Comparison of ENCODE assay signal across 20 cellular contexts in the genomic region with DNA sequence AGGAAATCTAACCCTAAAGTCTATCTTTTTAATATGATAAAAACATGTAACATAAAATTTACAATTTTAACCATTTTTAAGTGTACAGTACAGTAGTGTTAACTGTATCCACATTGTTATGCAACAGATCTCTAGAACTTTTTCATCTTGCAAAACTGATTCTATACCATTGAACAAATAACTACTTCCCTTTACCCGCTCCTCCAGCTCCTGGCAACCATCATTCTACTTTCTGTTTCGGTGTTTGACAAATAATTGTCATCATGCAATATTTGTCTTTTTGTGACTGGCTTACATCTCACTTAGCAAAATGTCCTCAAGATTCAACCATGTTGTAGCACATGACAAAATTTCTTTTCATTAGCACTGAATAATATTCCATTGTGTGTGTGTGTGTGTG.
"Had no signal": no experiment of that assay in that cellular context is flagged by ENCODE, and none has a peak within 500 bp of the region (broad histone marks: within the 10 kb centered on the region; RNA-seq: fewer than 3 reads in every experiment).

No MANE protein-coding gene starts in this region.

- H3K4me2 ChIP-seq: neural progenitor cell had no signal

- H3K27ac ChIP-seq: breast epithelium, lower lobe of right lung, neural progenitor cell, pancreas, testis, upper lobe of right lung had no signal

- H3K36me3 Mint-ChIP-seq: activated naive CD8-positive, alpha-beta T cell treated with anti-CD3 and anti-CD28 coated beads, Interleukin-2, amount 10 ng/mL, durations not matched to agents 7 days and 5 days; immature natural killer cell; neural progenitor cell had no signal

- H3K9me3 Mint-ChIP-seq: activated naive CD8-positive, alpha-beta T cell treated with anti-CD3 and anti-CD28 coated beads, Interleukin-2, amount 10 ng/mL, durations not matched to agents 7 days and 5 days; activated T-cell treated with anti-CD3 and anti-CD28 coated beads, Interleukin-2, amount 50 U/mL, for 4 hours; neural progenitor cell; stimulated activated naive CD8-positive, alpha-beta T cell treated with anti-CD3 and anti-CD28 coated beads, Interleukin-15, amount 100 ng/mL, for 72 hours had no signal

- H3K4me3 Mint-ChIP-seq: activated CD8-positive, alpha-beta memory T cell treated with anti-CD3 and anti-CD28 coated beads, Interleukin-2, amount 10 ng/mL, durations not matched to agents 7 days and 5 days; activated naive CD8-positive, alpha-beta T cell treated with anti-CD3 and anti-CD28 coated beads, Interleukin-2, amount 10 ng/mL, durations not matched to agents 7 days and 5 days; activated T-cell treated with anti-CD3 and anti-CD28 coated beads, Interleukin-2, amount 50 U/mL, for 4 hours; immature natural killer cell; neural progenitor cell; stimulated activated naive CD8-positive, alpha-beta T cell treated with anti-CD3 and anti-CD28 coated beads, Interleukin-15, amount 100 ng/mL, for 72 hours had no signal

- H3K27me3 ChIP-seq: breast epithelium, neural progenitor cell, pancreas, testis, upper lobe of right lung had no signal

- H3K9me3 ChIP-seq: breast epithelium, lower lobe of right lung, pancreas, testis, upper lobe of right lung had no signal

- H2AFZ ChIP-seq: neural progenitor cell had no signal

- H3K36me3 ChIP-seq: breast epithelium, lower lobe of right lung, neural progenitor cell, pancreas, upper lobe of right lung had no signal

- H3K27ac Mint-ChIP-seq: activated CD8-positive, alpha-beta memory T cell treated with anti-CD3 and anti-CD28 coated beads, Interleukin-2, amount 10 ng/mL, durations not matched to agents 7 days and 5 days; activated naive CD8-positive, alpha-beta T cell treated with anti-CD3 and anti-CD28 coated beads, Interleukin-2, amount 10 ng/mL, durations not matched to agents 7 days and 5 days; immature natural killer cell; neural progenitor cell; stimulated activated naive CD8-positive, alpha-beta T cell treated with anti-CD3 and anti-CD28 coated beads, Interleukin-15, amount 100 ng/mL, for 72 hours had no signal

- H3K4me1 ChIP-seq: breast epithelium, lower lobe of right lung, pancreas, testis, upper lobe of right lung had no signal

- H3K27me3 Mint-ChIP-seq: stimulated activated naive CD8-positive, alpha-beta T cell treated with anti-CD3 and anti-CD28 coated beads, Interleukin-15, amount 100 ng/mL, for 72 hours had no signal

- H3K9ac ChIP-seq: neural progenitor cell had no signal

- H3K4me1 Mint-ChIP-seq: stimulated activated naive CD8-positive, alpha-beta T cell treated with anti-CD3 and anti-CD28 coated beads, Interleukin-15, amount 100 ng/mL, for 72 hours had no signal

- H3K4me3 ChIP-seq: breast epithelium, lower lobe of right lung, neural progenitor cell, pancreas, testis, upper lobe of right lung had no signal

- ATAC-seq: activated CD4-positive, CD25-positive, alpha-beta regulatory T cell treated with anti-CD3 and anti-CD28 coated beads, Interleukin-2, amount 50 U/mL, for 24 hours; activated CD8-positive, alpha-beta memory T cell treated with anti-CD3 and anti-CD28 coated beads, Interleukin-2, amount 10 ng/mL, durations not matched to agents 7 days and 5 days; activated T-cell treated with anti-CD3 and anti-CD28 coated beads, Interleukin-2, amount 50 U/mL, for 4 hours; esophagus mucosa; left cardiac atrium; lower lobe of right lung; pancreas; stimulated activated naive CD8-positive, alpha-beta T cell treated with anti-CD3 and anti-CD28 coated beads, Interleukin-15, amount 100 ng/mL, for 72 hours; upper lobe of right lung had no signal

- DNase-seq: activated CD4-positive, alpha-beta T cell treated with anti-CD3 and anti-CD28 coated beads, Interleukin-2, amount 50 U/mL, for 4 hours; activated CD8-positive, alpha-beta memory T cell treated with anti-CD3 and anti-CD28 coated beads, Interleukin-2, amount 10 ng/mL, durations not matched to agents 7 days and 5 days; activated gamma-delta T cell; activated naive CD8-positive, alpha-beta T cell treated with anti-CD3 and anti-CD28 coated beads, Interleukin-2, amount 10 ng/mL, durations not matched to agents 7 days and 5 days; activated T-cell treated with anti-CD3 and anti-CD28 coated beads, Interleukin-2, amount 50 U/mL, for 4 hours; aorta; glutamatergic neuron; immature natural killer cell; left cardiac atrium; lower lobe of right lung; midbrain; pancreas; stimulated activated CD4-positive, alpha-beta T cell treated with anti-CD3 and anti-CD28 coated beads, Interleukin-4, amount 100 ng/mL, for 24 hours; stimulated activated naive CD8-positive, alpha-beta T cell treated with anti-CD3 and anti-CD28 coated beads, Interleukin-15, amount 100 ng/mL, for 72 hours; testis; upper lobe of right lung had no signal
